ENCODE assay signal across 10 cellular contexts in genomic region chr3:100040446-100040845, GRCh38.
A peak's percentile ranks its signal among the peaks of the same experiment; 100 is the strongest.
DNase-seq lines count a peak whose midpoint lies in the region; ATAC-seq, FAIRE-seq and TF ChIP-seq lines count a peak whose summit lies in the region.
"Had no signal": no experiment of that assay in that cellular context is flagged by ENCODE, and none has a peak within 500 bp of the region (broad histone marks: within the 10 kb centered on the region; RNA-seq: fewer than 3 reads in every experiment).

No MANE protein-coding gene starts in this region.

- H3K4me3 ChIP-seq in cardiac fibroblast (replicated peaks in 1 of 2; ENCODE audit: low read depth in 2 of 2, low read length in 2 of 2) (no peak overlapping the region), kidney (ENCODE audit: low read length in 2 of 2) (no peak overlapping the region), smooth muscle cell (no peak overlapping the region)

- H4K20me1 ChIP-seq in smooth muscle cell (ENCODE audit: low read depth): no peaks in the 10 kb centered on the region

- intact Hi-C loops in kidney (cut with DNase I): no loop called here

- DNase-seq in HCEC 1CT (peak; percentile 61), cardiac fibroblast (ENCODE audit: low read depth in 2 of 2) (peak; percentile 74 to 78), kidney (no peak), smooth muscle cell (lab: John Stamatoyannopoulos, UW; ENCODE audit: unreplicated experiment) (no peak), substantia nigra (lab: John Stamatoyannopoulos, UW) (no peak), erythroblast (lab: John Stamatoyannopoulos, UW) (no peak), DMS153 (lab: John Stamatoyannopoulos, UW) (no peak)
- DNase-seq: activated CD4-positive, alpha-beta T cell treated with anti-CD3 and anti-CD28 coated beads, Interleukin-2, amount 50 U/mL, for 4 hours; NCI-H1436 had no signal

- H3F3A ChIP-seq in smooth muscle cell (ENCODE audit: low read depth): peaks cover 25% of the 10 kb centered on the region

- no peaks in the 10 kb centered on the region for H3K27me3 ChIP-seq in smooth muscle cell (ENCODE audit: low read depth)

- no peaks in the 10 kb centered on the region for H3K79me2 ChIP-seq in smooth muscle cell (ENCODE audit: low read depth)

- H3K9me3 ChIP-seq in kidney (ENCODE audit: control insufficient read depth in 1 of 2, low read length in 2 of 2): no peaks in the 10 kb centered on the region
- no peaks in the 10 kb centered on the region for H3K9me3 ChIP-seq in smooth muscle cell (replicated peaks; ENCODE audit: low read depth)

- no peak for TF ChIP-seq POLR2A in erythroblast (IDR thresholded peaks at IDR 0.05; ENCODE audit: low read length)

- H2AFZ ChIP-seq in smooth muscle cell (ENCODE audit: low read depth): no peak overlapping the region

- H3K36me3 ChIP-seq in kidney (ENCODE audit: control insufficient read depth in 1 of 2, insufficient read depth in 2 of 2, low read length in 2 of 2): no peaks in the 10 kb centered on the region
- H3K36me3 ChIP-seq in smooth muscle cell (ENCODE audit: low read depth): no peaks in the 10 kb centered on the region

- H3K4me1 ChIP-seq in kidney (ENCODE audit: control insufficient read depth in 1 of 2, insufficient read depth in 1 of 2, low read depth in 1 of 2, low read length in 2 of 2) (peaks cover 11 to 21% of the 10 kb centered on the region in 2 donors), smooth muscle cell (ENCODE audit: low read depth) (peaks cover 16% of the 10 kb centered on the region)

- peak overlapping the region; percentile 68 for H3K4me2 ChIP-seq in smooth muscle cell

- no peak for FAIRE-seq in kidney (lab: Jason Lieb, UNC)

- WGBS in smooth muscle cell (ENCODE audit: low lambda C conversion rate): 8% methylated on average over 1 of the region's 1 CpG

- H3K27ac ChIP-seq in kidney (ENCODE audit: low read depth in 2 of 2, low read length in 2 of 2) (peak overlapping the region; percentile 79 to 81), smooth muscle cell (ENCODE audit: low read depth) (peak overlapping the region; percentile 98), substantia nigra (ENCODE audit: low read depth, low read length, poor library complexity, severe bottlenecking) (no peak overlapping the region)

- peak overlapping the region in 1 of 2 donors; percentile 30 for H3K9ac ChIP-seq in kidney (ENCODE audit: low read length in 2 of 2)
- H3K9ac ChIP-seq in smooth muscle cell (ENCODE audit: low read depth): peak overlapping the region; percentile 72

- no peak for TF ChIP-seq CTCF in cardiac fibroblast (IDR thresholded peaks at IDR 0.05; ENCODE audit: low read depth, low read length)
- no peak for TF ChIP-seq CTCF in kidney (IDR thresholded peaks at IDR 0.05; ENCODE audit: borderline replicate concordance, extremely low read depth, insufficient read depth)
- TF ChIP-seq CTCF in smooth muscle cell (IDR thresholded peaks at IDR 0.05; ENCODE audit: borderline replicate concordance, insufficient read depth, poor library complexity, severe bottlenecking): no peak

- ATAC-seq in HG03039 (IDR thresholded peaks at IDR 0.05; ENCODE audit: unreplicated experiment): no peak

Comparison
In these comparisons a context has a peak if more than half of its experiments do, and no peak if none do; other contexts are left out.
1. DNase-seq: peak in HCEC 1CT (single experiment) and cardiac fibroblast (2 of 2); none in kidney (single experiment), smooth muscle cell (single experiment), substantia nigra (0 of 49), erythroblast (0 of 2) and DMS153 (single experiment).